ENCODE assay signal across 27 cellular contexts in the genomic region with DNA sequence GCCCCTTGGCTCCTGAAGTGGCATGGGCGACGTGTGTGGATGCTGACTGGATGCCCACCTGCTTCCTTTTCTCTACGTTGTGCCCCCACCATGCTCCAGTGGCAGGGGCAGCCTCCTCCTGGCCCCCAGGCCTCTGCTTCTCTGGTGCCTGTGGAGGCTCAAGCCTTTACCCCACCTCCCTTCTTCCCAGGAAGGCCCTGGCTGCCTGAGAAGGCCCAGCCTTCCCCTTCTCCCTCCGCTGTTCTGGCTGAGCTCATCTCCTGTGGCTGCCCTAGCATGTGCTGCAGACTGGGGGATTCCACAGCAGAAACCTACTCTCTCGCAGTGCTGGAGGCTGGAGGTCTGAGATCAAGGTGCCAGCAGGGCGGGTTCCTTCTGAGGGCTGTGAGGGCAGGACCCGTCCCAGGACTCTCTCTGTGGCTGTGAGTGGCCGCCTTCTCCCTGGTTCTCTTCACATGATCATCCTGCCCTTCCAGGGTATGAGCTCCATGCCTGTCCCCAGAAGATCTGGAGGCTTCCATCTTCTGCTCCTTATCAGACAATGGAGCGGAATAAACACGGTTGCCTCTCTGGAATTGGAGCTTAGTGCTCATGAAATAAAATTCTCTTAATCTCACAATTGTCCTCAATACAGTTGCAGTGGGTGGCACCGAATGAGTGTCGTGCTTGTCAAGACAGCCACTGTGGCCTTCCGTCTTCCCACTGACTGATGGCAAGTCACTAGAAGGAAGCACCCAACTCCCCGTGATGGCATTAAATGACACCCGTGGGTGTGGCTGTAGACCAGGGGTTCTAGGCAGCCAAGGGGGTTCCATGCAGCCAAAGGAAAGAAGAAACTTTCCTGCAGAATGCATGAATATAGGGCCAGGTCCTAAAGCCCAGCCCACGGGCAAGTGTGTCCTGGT. TPM values are rescaled to one million over a fixed set of nuclear protein-coding genes. Genes with fewer than 3 reads are reported as not detected.
"Had no signal": no experiment of that assay in that cellular context is flagged by ENCODE, and none has a peak within 500 bp of the region (broad histone marks: within the 10 kb centered on the region; RNA-seq: fewer than 3 reads in every experiment).

No MANE protein-coding gene starts in this region.

- H3K4me1 ChIP-seq: esophagus squamous epithelium, lower lobe of right lung, right lobe of liver, stomach, tibial nerve, upper lobe of left lung, uterus had no signal

- H3K27ac ChIP-seq: coronary artery, esophagus squamous epithelium, lower lobe of right lung, ovary, right lobe of liver, stomach, thoracic aorta, tibial nerve, upper lobe of left lung, uterus had no signal

- DNase-seq: dermis blood vessel endothelial cell; effector memory CD8-positive, alpha-beta T cell; erythroblast; esophagus squamous epithelium; foreskin melanocyte; glutamatergic neuron; immature natural killer cell; islet precursor cell; kidney glomerular epithelial cell; left ventricle myocardium superior; lower lobe of right lung; natural killer cell; occipital lobe; ovary; posterior cingulate gyrus; right lobe of liver; stimulated activated CD4-positive, alpha-beta T cell treated with anti-CD3 and anti-CD28 coated beads, Interleukin-2, amount 100 ng/mL, for 24 hours; stimulated activated CD4-positive, alpha-beta T cell treated with anti-CD3 and anti-CD28 coated beads, Interleukin-4, amount 100 ng/mL, for 24 hours; stimulated activated naive CD4-positive, alpha-beta T cell treated with Interleukin-2 at 50 U/mL for 16 hours; stomach; upper lobe of left lung; uterus had no signal

- H3K36me3 ChIP-seq: esophagus squamous epithelium, lower lobe of right lung, ovary, right lobe of liver, stomach, thoracic aorta, tibial nerve, upper lobe of left lung, uterus had no signal

- H3K9me3 ChIP-seq: esophagus squamous epithelium, lower lobe of right lung, ovary, right lobe of liver, thoracic aorta, upper lobe of left lung, uterus had no signal

- H3K27me3 ChIP-seq: ovary, right lobe of liver, tibial nerve, upper lobe of left lung, uterus had no signal

- H3K4me3 ChIP-seq: coronary artery, esophagus squamous epithelium, lower lobe of right lung, ovary, right lobe of liver, stomach, thoracic aorta, tibial nerve, upper lobe of left lung, uterus had no signal

- ATAC-seq: effector memory CD8-positive, alpha-beta T cell; left ventricle myocardium superior; lower lobe of right lung; natural killer cell; right lobe of liver; stimulated activated effector memory CD8-positive, alpha-beta T cell treated with anti-CD3 and anti-CD28 coated beads, Interleukin-12 subunit alpha, Interleukin-12 subunit beta, amount 100 ng/mL, for 72 hours had no signal

RNA-seq across cellular contexts. Expression of a gene that starts 25.1 kb away (rescaled TPM):
- total RNA-seq: chondrocyte, natural killer cell, thoracic aorta had no signal
- polyA plus RNA-seq: immature natural killer cell had no signal
